ENCODE assay signal across 20 cellular contexts in the genomic region with DNA sequence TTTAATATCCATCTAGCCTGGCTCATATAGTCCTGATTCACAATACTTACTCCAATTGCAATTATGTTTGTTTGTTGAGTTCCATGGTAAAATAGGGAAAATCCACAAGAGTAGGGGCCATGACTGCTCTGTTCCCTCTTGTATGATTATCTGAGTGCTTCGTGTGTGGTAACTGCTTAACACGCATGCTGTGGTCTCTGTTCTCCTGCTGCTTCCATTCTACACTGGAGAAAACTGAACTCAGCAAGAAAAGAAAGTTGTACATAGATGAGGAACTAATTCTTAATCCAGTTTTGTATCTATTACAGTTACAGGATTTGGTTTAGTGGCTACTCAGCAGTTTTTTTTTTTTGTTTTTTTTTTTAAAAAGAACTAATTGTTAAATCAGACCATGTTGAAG.
DNase-seq lines count a peak whose midpoint lies in the region; ATAC-seq lines count a peak whose summit lies in the region.
"Had no signal": no experiment of that assay in that cellular context is flagged by ENCODE, and none has a peak within 500 bp of the region (broad histone marks: within the 10 kb centered on the region; RNA-seq: fewer than 3 reads in every experiment).

No MANE protein-coding gene starts in this region.

- POLR2A ChIA-PET in activated CD4-positive, alpha-beta T cell treated with anti-CD3 and anti-CD28 coated beads for 36 hours (lab: Charles Lee) = interaction anchor here (1.7 to 5.7 kb wide), 3 partner anchors 21 to 92 kb away, joined by 5 to 66 read pairs (median 6); no protein-coding TSS in a partner anchor
- POLR2A ChIA-PET in activated CD4-positive, alpha-beta memory T cell treated with anti-CD3 and anti-CD28 coated beads, Interleukin-2, amount 10 ng/mL, durations not matched to agents 7 days and 5 days (lab: Charles Lee) = interaction anchor here (0.9 to 5.3 kb wide), 8 partner anchors 9 to 202 kb away, joined by 3 to 26 read pairs (median 5); no protein-coding TSS in a partner anchor

- no peak overlapping the region for H3K4me3 Mint-ChIP-seq in activated CD4-positive, alpha-beta T cell treated with anti-CD3 and anti-CD28 coated beads for 36 hours
- H3K4me3 Mint-ChIP-seq in activated naive CD4-positive, alpha-beta T cell treated with anti-CD3 and anti-CD28 coated beads, Interleukin-2, amount 10 ng/mL, durations not matched to agents 7 days and 5 days = no peak overlapping the region
- no peak overlapping the region for H3K4me3 Mint-ChIP-seq in activated CD4-positive, alpha-beta memory T cell treated with anti-CD3 and anti-CD28 coated beads, Interleukin-2, amount 10 ng/mL, durations not matched to agents 7 days and 5 days
- H3K4me3 Mint-ChIP-seq: CD4-positive, alpha-beta T cell; IgD-negative memory B cell had no signal

- no peak for DNase-seq in activated CD4-positive, alpha-beta T cell treated with anti-CD3 and anti-CD28 coated beads for 36 hours
- no peak for DNase-seq in activated CD4-positive, alpha-beta T cell treated with anti-CD3 and anti-CD28 coated beads, Interleukin-2, amount 50 U/mL, for 48 hours
- no peak for DNase-seq in activated naive CD4-positive, alpha-beta T cell treated with anti-CD3 and anti-CD28 coated beads, Interleukin-2, amount 50 U/mL, for 72 hours (ENCODE audit: low spot score in 2 of 2)
- no peak for DNase-seq in activated naive CD4-positive, alpha-beta T cell treated with anti-CD3 and anti-CD28 coated beads, Interleukin-2, amount 10 ng/mL, durations not matched to agents 7 days and 5 days
- DNase-seq in activated CD4-positive, alpha-beta memory T cell treated with anti-CD3 and anti-CD28 coated beads, Interleukin-2, amount 10 ng/mL, durations not matched to agents 7 days and 5 days = no peak
- DNase-seq in sciatic nerve (ENCODE audit: low spot score) (no peak), dedifferentiated amniotic fluid mesenchymal stem cell (ENCODE audit: extremely low spot score) (no peak)
- DNase-seq: Caco-2; CD4-positive, alpha-beta T cell; Kasumi-1; MG63; NCI-H1048; NCI-H1436; NCI-H2029; NCI-H345; NCI-H524 treated with DMSO at 0.1 percent for 48 hours; PC-3; RPMI8226 had no signal

- peak overlapping the region; percentile 98 for H3K27ac Mint-ChIP-seq in activated CD4-positive, alpha-beta T cell treated with anti-CD3 and anti-CD28 coated beads for 36 hours
- H3K27ac Mint-ChIP-seq in activated naive CD4-positive, alpha-beta T cell treated with anti-CD3 and anti-CD28 coated beads, Interleukin-2, amount 50 U/mL, for 72 hours = peak overlapping the region; percentile 41 to 98
- no peak overlapping the region for H3K27ac Mint-ChIP-seq in activated naive CD4-positive, alpha-beta T cell treated with anti-CD3 and anti-CD28 coated beads, Interleukin-2, amount 10 ng/mL, durations not matched to agents 7 days and 5 days
- peak overlapping the region; percentile 90 for H3K27ac Mint-ChIP-seq in activated CD4-positive, alpha-beta memory T cell treated with anti-CD3 and anti-CD28 coated beads, Interleukin-2, amount 10 ng/mL, durations not matched to agents 7 days and 5 days
- H3K27ac Mint-ChIP-seq: CD4-positive, alpha-beta T cell; IgD-negative memory B cell had no signal

- no peak for ATAC-seq in activated CD4-positive, alpha-beta T cell treated with anti-CD3 and anti-CD28 coated beads for 36 hours
- no peak for ATAC-seq in activated naive CD4-positive, alpha-beta T cell treated with anti-CD3 and anti-CD28 coated beads, Interleukin-2, amount 50 U/mL, for 72 hours
- ATAC-seq in sciatic nerve (peak; percentile 68), HG02885 (IDR thresholded peaks at IDR 0.05; ENCODE audit: poor library complexity, unreplicated experiment) (no peak)
- ATAC-seq: PC-3 had no signal

- peaks cover 22% of the 10 kb centered on the region for H3K36me3 Mint-ChIP-seq in activated CD4-positive, alpha-beta T cell treated with anti-CD3 and anti-CD28 coated beads for 36 hours (ENCODE audit: low read depth)
- peaks cover 27 to 57% of the 10 kb centered on the region in 2 donors for H3K36me3 Mint-ChIP-seq in activated naive CD4-positive, alpha-beta T cell treated with anti-CD3 and anti-CD28 coated beads, Interleukin-2, amount 50 U/mL, for 72 hours
- peaks cover 17% of the 10 kb centered on the region for H3K36me3 Mint-ChIP-seq in activated naive CD4-positive, alpha-beta T cell treated with anti-CD3 and anti-CD28 coated beads, Interleukin-2, amount 10 ng/mL, durations not matched to agents 7 days and 5 days
- peaks cover 26% of the 10 kb centered on the region for H3K36me3 Mint-ChIP-seq in activated CD4-positive, alpha-beta memory T cell treated with anti-CD3 and anti-CD28 coated beads, Interleukin-2, amount 10 ng/mL, durations not matched to agents 7 days and 5 days (ENCODE audit: low read depth)
- H3K36me3 Mint-ChIP-seq: IgD-negative memory B cell had no signal

- H3K27me3 Mint-ChIP-seq in activated CD4-positive, alpha-beta T cell treated with anti-CD3 and anti-CD28 coated beads for 36 hours = no peaks in the 10 kb centered on the region
- H3K27me3 Mint-ChIP-seq in activated naive CD4-positive, alpha-beta T cell treated with anti-CD3 and anti-CD28 coated beads, Interleukin-2, amount 10 ng/mL, durations not matched to agents 7 days and 5 days = no peaks in the 10 kb centered on the region
- no peaks in the 10 kb centered on the region for H3K27me3 Mint-ChIP-seq in activated CD4-positive, alpha-beta memory T cell treated with anti-CD3 and anti-CD28 coated beads, Interleukin-2, amount 10 ng/mL, durations not matched to agents 7 days and 5 days
- H3K27me3 Mint-ChIP-seq: CD4-positive, alpha-beta T cell; IgD-negative memory B cell had no signal

- H3K4me1 Mint-ChIP-seq in activated CD4-positive, alpha-beta T cell treated with anti-CD3 and anti-CD28 coated beads for 36 hours = peaks cover 97% of the 10 kb centered on the region
- peaks cover 65% of the 10 kb centered on the region for H3K4me1 Mint-ChIP-seq in activated naive CD4-positive, alpha-beta T cell treated with anti-CD3 and anti-CD28 coated beads, Interleukin-2, amount 10 ng/mL, durations not matched to agents 7 days and 5 days
- peaks cover 96% of the 10 kb centered on the region for H3K4me1 Mint-ChIP-seq in activated CD4-positive, alpha-beta memory T cell treated with anti-CD3 and anti-CD28 coated beads, Interleukin-2, amount 10 ng/mL, durations not matched to agents 7 days and 5 days

- intact Hi-C loops in activated CD4-positive, alpha-beta T cell treated with anti-CD3 and anti-CD28 coated beads for 36 hours (cut with DNase I, micrococcal nuclease) = loop anchor here (2.0 to 10.0 kb wide), 5 partner anchors 65 to 903 kb away; a partner anchor contains a TSS
- intact Hi-C loops in sciatic nerve (cut with DNase I) = no loop called here

- H3K9me3 Mint-ChIP-seq in activated CD4-positive, alpha-beta T cell treated with anti-CD3 and anti-CD28 coated beads for 36 hours (ENCODE audit: low read depth) = peaks cover 2% of the 10 kb centered on the region
- peaks cover 16 to 21% of the 10 kb centered on the region in 2 donors for H3K9me3 Mint-ChIP-seq in activated naive CD4-positive, alpha-beta T cell treated with anti-CD3 and anti-CD28 coated beads, Interleukin-2, amount 50 U/mL, for 72 hours
- H3K9me3 Mint-ChIP-seq in activated naive CD4-positive, alpha-beta T cell treated with anti-CD3 and anti-CD28 coated beads, Interleukin-2, amount 10 ng/mL, durations not matched to agents 7 days and 5 days = peaks cover 7% of the 10 kb centered on the region
- H3K9me3 Mint-ChIP-seq in activated CD4-positive, alpha-beta memory T cell treated with anti-CD3 and anti-CD28 coated beads, Interleukin-2, amount 10 ng/mL, durations not matched to agents 7 days and 5 days = peaks cover 6% of the 10 kb centered on the region
- H3K9me3 Mint-ChIP-seq: IgD-negative memory B cell had no signal

- CTCF ChIA-PET in activated CD4-positive, alpha-beta T cell treated with anti-CD3 and anti-CD28 coated beads for 36 hours (lab: Charles Lee) = interaction anchor here (0.6 to 2.4 kb wide), 8 partner anchors 13 to 254 kb away, joined by 3 to 13 read pairs (median 3); no protein-coding TSS in a partner anchor
- CTCF ChIA-PET in activated naive CD4-positive, alpha-beta T cell treated with anti-CD3 and anti-CD28 coated beads, Interleukin-2, amount 10 ng/mL, durations not matched to agents 7 days and 5 days (lab: Charles Lee) = interaction anchor here (0.5 to 3.6 kb wide), 2 partner anchors 89 to 110 kb away, joined by 3 to 16 read pairs; no protein-coding TSS in a partner anchor
- CTCF ChIA-PET in activated CD4-positive, alpha-beta memory T cell treated with anti-CD3 and anti-CD28 coated beads, Interleukin-2, amount 10 ng/mL, durations not matched to agents 7 days and 5 days (lab: Charles Lee) = interaction anchor here (1.8 to 2.8 kb wide), 2 partner anchors 88 to 110 kb away, joined by 5 to 10 read pairs; no protein-coding TSS in a partner anchor
